ENCODE assay signal across 8 cellular contexts in genomic region chr13:49620170-49620621, GRCh38. TPM values are rescaled to one million over a fixed set of nuclear protein-coding genes. Genes with fewer than 3 reads are reported as not detected.
DNase-seq lines count a peak whose midpoint lies in the region; ATAC-seq lines count a peak whose summit lies in the region.
"Had no signal": no experiment of that assay in that cellular context is flagged by ENCODE, and none has a peak within 500 bp of the region (broad histone marks: within the 10 kb centered on the region; RNA-seq: fewer than 3 reads in every experiment).

No MANE protein-coding gene starts in this region.

- peaks cover 4% of the 10 kb centered on the region for H3K4me1 Mint-ChIP-seq in memory B cell

- ATAC-seq in GM18511 (IDR thresholded peaks at IDR 0.05; ENCODE audit: unreplicated experiment), result peak; percentile 94
- ATAC-seq in GM21576 (IDR thresholded peaks at IDR 0.05; ENCODE audit: unreplicated experiment), result peak; percentile 72
- ATAC-seq in memory B cell (ENCODE audit: low read depth), result peak; percentile 73
- no peak for ATAC-seq in left lobe of liver

- H3K9me3 Mint-ChIP-seq in memory B cell, result no peaks in the 10 kb centered on the region

- H3K36me3 Mint-ChIP-seq in memory B cell, result no peaks in the 10 kb centered on the region

- H3K4me3 Mint-ChIP-seq in memory B cell, result peak overlapping the region; percentile 73

- H3K27ac Mint-ChIP-seq in memory B cell, result peak overlapping the region; percentile 58

- H3K27me3 Mint-ChIP-seq in memory B cell, result peaks cover 2% of the 10 kb centered on the region

- DNase-seq in NCI-H2227 (lab: John Stamatoyannopoulos, UW; ENCODE audit: unreplicated experiment) (peak; percentile 45), memory B cell (ENCODE audit: low spot score in 2 of 2) (no peak), left lobe of liver (ENCODE audit: low spot score) (no peak), GOT3 (lab: John Stamatoyannopoulos, UW) (no peak)
- DNase-seq in activated CD4-positive, alpha-beta T cell treated with anti-CD3 and anti-CD28 coated beads for 4 hours, result no peak
- DNase-seq: T-helper 9 cell had no signal

RNA-seq across cellular contexts. Expression of gene ARL11, which starts 8.1 kb away (rescaled TPM):
- 0.23 TPM for total RNA-seq in left lobe of liver

RNA-seq across cellular contexts. Expression of gene RCBTB1, which starts 34.8 kb away (rescaled TPM):
- 7.2 TPM for total RNA-seq in left lobe of liver
